In genomic region chr6:134701301-134701700, GRCh38 we compare ENCODE assay signal across 27 cellular contexts.
A peak's percentile ranks its signal among the peaks of the same experiment; 100 is the strongest.
DNase-seq lines count a peak whose midpoint lies in the region; ATAC-seq and TF ChIP-seq lines count a peak whose summit lies in the region.
"Had no signal": no experiment of that assay in that cellular context is flagged by ENCODE, and none has a peak within 500 bp of the region (broad histone marks: within the 10 kb centered on the region; RNA-seq: fewer than 3 reads in every experiment).

No MANE protein-coding gene starts in this region.

- peak; percentile 80 for ATAC-seq in left lung
- ATAC-seq: PC-3 had no signal

- peak; percentile 50 for DNase-seq in DMS53 (lab: John Stamatoyannopoulos, UW)
- DNase-seq in DMS53 treated with DMSO at 0.1 percent for 48 hours (lab: John Stamatoyannopoulos, UW; ENCODE audit: unreplicated experiment), result no peak
- DNase-seq in NCI-H2029 treated with DMSO at 0.1 percent for 48 hours (lab: John Stamatoyannopoulos, UW), result peak; percentile 70
- no peak for DNase-seq in left lung
- DNase-seq in activated CD4-positive, alpha-beta T cell treated with anti-CD3 and anti-CD28 coated beads, Interleukin-2, amount 50 U/mL, for 48 hours, result no peak
- no peak for DNase-seq in GF-D8 (lab: John Stamatoyannopoulos, UW)
- DNase-seq in globus pallidus (ENCODE audit: low spot score), result no peak
- DNase-seq in right atrium auricular region (ENCODE audit: low spot score), result no peak
- DNase-seq: ACHN; Caco-2; CD4-positive, alpha-beta T cell; DMS 273 treated with DMSO at 0.1 percent for 48 hours; GDM1; GOT3; HCEC 1CT; Kasumi-1; NCI-H1436 treated with DMSO at 0.1 percent for 48 hours; NCI-H2081 treated with DMSO at 0.1 percent for 48 hours; NCI-H526; PC-3; RPMI8226; SHP77; SW 1271; T-helper 2 cell had no signal

- no peak for TF ChIP-seq CTCF in left lung (IDR thresholded peaks at IDR 0.05)
- TF ChIP-seq CTCF in right atrium auricular region (IDR thresholded peaks at IDR 0.05), result no peak

- H3K27ac ChIP-seq in left lung (no peak overlapping the region), right atrium auricular region (no peak overlapping the region)
- H3K27ac ChIP-seq: 22Rv1, BLaER1, SK-N-MC had no signal

- H3K4me3 ChIP-seq in left lung (no peak overlapping the region), right atrium auricular region (no peak overlapping the region)
- H3K4me3 ChIP-seq: BLaER1, SK-N-MC had no signal

- no peaks in the 10 kb centered on the region for H3K9me3 ChIP-seq in left lung
- no peaks in the 10 kb centered on the region for H3K9me3 ChIP-seq in right atrium auricular region
- H3K9me3 ChIP-seq: BLaER1, Caco-2 had no signal

- intact Hi-C loops in left lung (cut with DNase I), result no loop called here

- H3K4me1 ChIP-seq in left lung (no peaks in the 10 kb centered on the region), right atrium auricular region (no peaks in the 10 kb centered on the region)
- H3K4me1 ChIP-seq: BLaER1 had no signal

- H3K27me3 ChIP-seq in left lung, result no peaks in the 10 kb centered on the region
- no peaks in the 10 kb centered on the region for H3K27me3 ChIP-seq in right atrium auricular region
- H3K27me3 ChIP-seq: BLaER1 had no signal

- H3K36me3 ChIP-seq in left lung (no peaks in the 10 kb centered on the region), right atrium auricular region (no peaks in the 10 kb centered on the region)
- H3K36me3 ChIP-seq: BLaER1 had no signal

Comparison
In these comparisons a context has a peak if more than half of its experiments do, and no peak if none do; other contexts are left out.
1. DNase-seq: peak in DMS53 (single experiment) and NCI-H2029 treated with DMSO at 0.1 percent for 48 hours (single experiment); none in DMS53 treated with DMSO at 0.1 percent for 48 hours (single experiment), left lung (0 of 2), activated CD4-positive, alpha-beta T cell treated with anti-CD3 and anti-CD28 coated beads, Interleukin-2, amount 50 U/mL, for 48 hours (0 of 2), GF-D8 (single experiment), globus pallidus (single experiment) and right atrium auricular region (single experiment).